13 cellular contexts compared by ENCODE assay signal in genomic region chr1:16018749-16019515, GRCh38. TPM values are rescaled to one million over a fixed set of nuclear protein-coding genes. Genes with fewer than 3 reads are reported as not detected.
DNase-seq lines count a peak whose midpoint lies in the region; ATAC-seq and TF ChIP-seq lines count a peak whose summit lies in the region.
"Had no signal": no experiment of that assay in that cellular context is flagged by ENCODE, and none has a peak within 500 bp of the region (broad histone marks: within the 10 kb centered on the region; RNA-seq: fewer than 3 reads in every experiment).

No MANE protein-coding gene starts in this region.

- CTCF ChIA-PET in HEK293 (lab: Yijun Ruan, JAX): interaction anchor here (1.2 to 4.5 kb wide), 6 partner anchors 9 to 54 kb away, joined by 3 to 31 read pairs (median 6); partner anchors contain the start of gene FAM131C

- 91 to 92% methylated on average over 6 to 20 of the region's 20 CpGs for WGBS in endodermal cell (ENCODE audit: insufficient coverage in 1 of 2, insufficient read length in 1 of 2), 2 experiments
- WGBS in suprapubic skin: 75% methylated on average over 19 of the region's 20 CpGs

- H3K4me3 ChIP-seq in HEK293 (ENCODE audit: low read depth, low read length) (no peak overlapping the region), endodermal cell (ENCODE audit: low read length) (no peak overlapping the region), mucosa of rectum (ENCODE audit: low read length in 2 of 2) (no peak overlapping the region), suprapubic skin (no peak overlapping the region)
- H3K4me3 ChIP-seq: mucosa of descending colon had no signal

- no peak for ATAC-seq in HG03457 (IDR thresholded peaks at IDR 0.05; ENCODE audit: unreplicated experiment)
- ATAC-seq: activated naive CD8-positive, alpha-beta T cell treated with anti-CD3 and anti-CD28 coated beads, Interleukin-2, amount 50 U/mL, for 24 hours; effector memory CD8-positive, alpha-beta T cell had no signal

- no peak for TF ChIP-seq POLR2A in suprapubic skin (IDR thresholded peaks at IDR 0.05)

- DNase-seq in endodermal cell (no peak), suprapubic skin (ENCODE audit: low spot score in 2 of 2) (no peak), nucleus accumbens (lab: John Stamatoyannopoulos, UW) (no peak), NCI-H1417 (lab: John Stamatoyannopoulos, UW) (no peak), NCI-H2171 treated with DMSO at 0.1 percent for 48 hours (lab: John Stamatoyannopoulos, UW) (no peak)
- DNase-seq: activated naive CD8-positive, alpha-beta T cell treated with anti-CD3 and anti-CD28 coated beads, Interleukin-2, amount 50 U/mL, for 24 hours; CD4-positive, CD25-positive, alpha-beta regulatory T cell; effector memory CD8-positive, alpha-beta T cell; NCI-H510A treated with DMSO at 0.1 percent for 48 hours had no signal

- no peaks in the 10 kb centered on the region for H3K27me3 ChIP-seq in endodermal cell (ENCODE audit: control insufficient read depth, insufficient read depth, low read length, poor library complexity, severe bottlenecking)
- H3K27me3 ChIP-seq in mucosa of rectum (ENCODE audit: control insufficient read depth in 2 of 2, insufficient read depth in 2 of 2, low read length in 2 of 2): peaks cover 0 to 19% of the 10 kb centered on the region in 2 donors
- H3K27me3 ChIP-seq in suprapubic skin: no peaks in the 10 kb centered on the region

- no peak overlapping the region for H3K27ac ChIP-seq in HEK293 (ENCODE audit: extremely low read depth, low read depth, low read length)
- H3K27ac ChIP-seq in endodermal cell (ENCODE audit: low read depth, low read length): no peak overlapping the region
- H3K27ac ChIP-seq in mucosa of rectum (ENCODE audit: low read depth in 2 of 2, low read length in 2 of 2): peak overlapping the region; percentile 65 to 76
- H3K27ac ChIP-seq in suprapubic skin: peak overlapping the region; percentile 74

- H3K9me3 ChIP-seq in HEK293 (ENCODE audit: control insufficient read depth, insufficient read depth, low read depth, low read length) (no peaks in the 10 kb centered on the region), endodermal cell (ENCODE audit: control insufficient read depth, low read length) (no peaks in the 10 kb centered on the region), mucosa of rectum (ENCODE audit: control insufficient read depth in 2 of 2, low read length in 2 of 2) (no peaks in the 10 kb centered on the region), suprapubic skin (no peaks in the 10 kb centered on the region)
- H3K9me3 ChIP-seq: mucosa of descending colon had no signal

- H3K9ac ChIP-seq in endodermal cell (ENCODE audit: extremely low read depth, low read length, poor library complexity, severe bottlenecking) (no peak overlapping the region), mucosa of rectum (ENCODE audit: low read depth in 1 of 2, low read length in 2 of 2) (peak overlapping the region in 1 of 2 donors; percentile 6)

- POLR2A ChIA-PET in HEK293 (lab: Yijun Ruan, JAX): no interaction called here

- peak overlapping the region; percentile 53 for H3K27ac Mint-ChIP-seq in endodermal cell
- H3K27ac Mint-ChIP-seq: activated naive CD8-positive, alpha-beta T cell treated with anti-CD3 and anti-CD28 coated beads, Interleukin-2, amount 50 U/mL, for 24 hours had no signal

- H3K4me3 Mint-ChIP-seq in endodermal cell: no peak overlapping the region
- H3K4me3 Mint-ChIP-seq: activated naive CD8-positive, alpha-beta T cell treated with anti-CD3 and anti-CD28 coated beads, Interleukin-2, amount 50 U/mL, for 24 hours; CD4-positive, CD25-positive, alpha-beta regulatory T cell; effector memory CD8-positive, alpha-beta T cell had no signal

- H3K36me3 ChIP-seq in HEK293 (ENCODE audit: control insufficient read depth in 2 of 2, insufficient read depth in 1 of 2, low read length in 2 of 2) (no peaks in the 10 kb centered on the region), endodermal cell (ENCODE audit: control insufficient read depth, insufficient read depth, low read length) (no peaks in the 10 kb centered on the region), mucosa of rectum (ENCODE audit: control insufficient read depth in 2 of 2, insufficient read depth in 2 of 2, low read length in 2 of 2) (no peaks in the 10 kb centered on the region), suprapubic skin (no peaks in the 10 kb centered on the region)

- H3K27me3 Mint-ChIP-seq in endodermal cell (ENCODE audit: insufficient read depth): peaks cover 34% of the 10 kb centered on the region

- no peaks in the 10 kb centered on the region for H3K9me3 Mint-ChIP-seq in endodermal cell
- H3K9me3 Mint-ChIP-seq: activated naive CD8-positive, alpha-beta T cell treated with anti-CD3 and anti-CD28 coated beads, Interleukin-2, amount 50 U/mL, for 24 hours; CD4-positive, CD25-positive, alpha-beta regulatory T cell; effector memory CD8-positive, alpha-beta T cell had no signal

- no peaks in the 10 kb centered on the region for H3K36me3 Mint-ChIP-seq in endodermal cell (ENCODE audit: low read depth)
- H3K36me3 Mint-ChIP-seq: CD4-positive, CD25-positive, alpha-beta regulatory T cell had no signal

- TF ChIP-seq CTCF in HEK293 (tag by site-specific recombination; IDR thresholded peaks at IDR 0.05) (no peak), endodermal cell (conservative IDR thresholded peaks at IDR 0.05) (no peak), suprapubic skin (IDR thresholded peaks at IDR 0.05) (no peak)

- H3K4me1 Mint-ChIP-seq in endodermal cell: peaks cover 16% of the 10 kb centered on the region
- H3K4me1 Mint-ChIP-seq: CD4-positive, CD25-positive, alpha-beta regulatory T cell had no signal

- no peak for TF ChIP-seq EP300 in suprapubic skin (IDR thresholded peaks at IDR 0.05)

- H3K4me1 ChIP-seq in HEK293 (ENCODE audit: control insufficient read depth, insufficient read depth, low read length) (no peaks in the 10 kb centered on the region), endodermal cell (ENCODE audit: control insufficient read depth, insufficient read depth, low read length) (peaks cover 5% of the 10 kb centered on the region), mucosa of rectum (ENCODE audit: control insufficient read depth in 2 of 2, insufficient read depth in 2 of 2, low read length in 2 of 2) (peaks cover 10 to 13% of the 10 kb centered on the region in 2 donors), suprapubic skin (peaks cover 31% of the 10 kb centered on the region)

TF ChIP-seq in HEK293, 187 proteins besides CTCF, POLR2A, EP300 and RAD21:
- TF ChIP-seq GLIS1 (tag by site-specific recombination; IDR thresholded peaks at IDR 0.05) (0 out of 2 replicates have a peak, but pooled peaks have one; percentile 25), GLIS2 (tag by site-specific recombination; IDR thresholded peaks at IDR 0.05) (peak; percentile 14; the same call in 1 of the 2 replicates), ZNF341 (tag by site-specific recombination; IDR thresholded peaks at IDR 0.05; ENCODE audit: low read depth) (peak; percentile 47), ZNF311 (tag by site-specific recombination; IDR thresholded peaks at IDR 0.05; ENCODE audit: borderline replicate concordance) (no peak), ZNF555 (tag by site-specific recombination; conservative IDR thresholded peaks at IDR 0.05) (no peak), ZNF600 (tag by site-specific recombination; IDR thresholded peaks at IDR 0.05) (peak; percentile 9; the same call in 1 of the 2 replicates)
- TF ChIP-seq, protein P1, sequence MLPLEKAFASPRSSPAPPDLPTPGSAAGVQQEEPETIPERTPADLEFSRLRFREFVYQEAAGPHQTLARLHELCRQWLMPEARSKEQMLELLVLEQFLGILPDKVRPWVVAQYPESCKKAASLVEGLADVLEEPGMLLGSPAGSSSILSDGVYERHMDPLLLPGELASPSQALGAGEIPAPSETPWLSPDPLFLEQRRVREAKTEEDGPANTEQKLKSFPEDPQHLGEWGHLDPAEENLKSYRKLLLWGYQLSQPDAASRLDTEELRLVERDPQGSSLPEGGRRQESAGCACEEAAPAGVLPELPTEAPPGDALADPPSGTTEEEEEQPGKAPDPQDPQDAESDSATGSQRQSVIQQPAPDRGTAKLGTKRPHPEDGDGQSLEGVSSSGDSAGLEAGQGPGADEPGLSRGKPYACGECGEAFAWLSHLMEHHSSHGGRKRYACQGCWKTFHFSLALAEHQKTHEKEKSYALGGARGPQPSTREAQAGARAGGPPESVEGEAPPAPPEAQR (tag by site-specific recombination; IDR thresholded peaks at IDR 0.05): no peak

RNA-seq across cellular contexts. Expression of gene HSPB7, which starts 1.1 kb away (rescaled TPM):
- under 1 TPM in 1 of 2 donors, not detected in 1; 0.15 TPM for total RNA-seq in endodermal cell
- polyA plus RNA-seq in endodermal cell (2013, experiment 1 of 2): 0.18 TPM
- polyA plus RNA-seq in endodermal cell (2013, experiment 2 of 2): not detected
- total RNA-seq in suprapubic skin: 1 to 10 TPM; 1.9 to 7.0 (median 3.3) TPM
- total RNA-seq: CD4-positive, CD25-positive, alpha-beta regulatory T cell had no signal
- polyA plus RNA-seq: CD4-positive, CD25-positive, alpha-beta regulatory T cell had no signal

RNA-seq across cellular contexts. Expression of gene CLCNKA, which starts 2.9 kb away (rescaled TPM):
- 1 to 10 TPM; 3.2 to 3.5 TPM for total RNA-seq in endodermal cell
- 0.18 TPM for polyA plus RNA-seq in endodermal cell (2013, experiment 1 of 2)
- 0.37 TPM for polyA plus RNA-seq in endodermal cell (2013, experiment 2 of 2)
- 1 to 10 TPM in 1 of 4 donors, under 1 TPM in 2, not detected in 1; 0.23 to 1.9 (median 0.51) TPM for total RNA-seq in suprapubic skin
- total RNA-seq: CD4-positive, CD25-positive, alpha-beta regulatory T cell had no signal
- polyA plus RNA-seq: CD4-positive, CD25-positive, alpha-beta regulatory T cell had no signal

RNA-seq across cellular contexts. Expression of gene SRARP, which starts 14.9 kb away (rescaled TPM):
- total RNA-seq in endodermal cell: 1 to 10 TPM in 1 of 2 donors, under 1 TPM in 1; 0.97 to 1.3 TPM
- polyA plus RNA-seq in endodermal cell (2013, experiment 1 of 2): 0.18 TPM
- polyA plus RNA-seq in endodermal cell (2013, experiment 2 of 2): 0.12 TPM
- total RNA-seq in suprapubic skin: not detected
- total RNA-seq: CD4-positive, CD25-positive, alpha-beta regulatory T cell; mucosa of descending colon had no signal
- polyA plus RNA-seq: CD4-positive, CD25-positive, alpha-beta regulatory T cell had no signal

RNA-seq across cellular contexts. Expression of gene CLCNKB, which starts 24.6 kb away (rescaled TPM):
- total RNA-seq in endodermal cell (1 to 10 TPM; 3.6 to 3.7 TPM), suprapubic skin (under 1 TPM in 1 of 4 donors, not detected in 3; 0.42 TPM)
- 3.4 TPM for polyA plus RNA-seq in endodermal cell (2013, experiment 1 of 2)
- 2.0 TPM for polyA plus RNA-seq in endodermal cell (2013, experiment 2 of 2)
- total RNA-seq: CD4-positive, CD25-positive, alpha-beta regulatory T cell had no signal
- polyA plus RNA-seq: CD4-positive, CD25-positive, alpha-beta regulatory T cell had no signal

RNA-seq across cellular contexts. Expression of gene ZBTB17, which starts 43.0 kb away (rescaled TPM):
- 10 to 100 TPM; 28.0 to 31.7 TPM for total RNA-seq in endodermal cell
- 35.1 TPM for polyA plus RNA-seq in endodermal cell (2013, experiment 1 of 2)
- 32.6 TPM for polyA plus RNA-seq in endodermal cell (2013, experiment 2 of 2)
- 10 to 100 TPM; 27.2 to 44.4 (median 34.1) TPM for total RNA-seq in suprapubic skin

Comparison
In these comparisons a context has a peak if more than half of its experiments do, and no peak if none do; other contexts are left out.
1. H3K27ac ChIP-seq: peak in mucosa of rectum (2 of 2) and suprapubic skin (single experiment); none in HEK293 (single experiment) and endodermal cell (single experiment).